ENCODE assay signal across 8 cellular contexts in the genomic region with DNA sequence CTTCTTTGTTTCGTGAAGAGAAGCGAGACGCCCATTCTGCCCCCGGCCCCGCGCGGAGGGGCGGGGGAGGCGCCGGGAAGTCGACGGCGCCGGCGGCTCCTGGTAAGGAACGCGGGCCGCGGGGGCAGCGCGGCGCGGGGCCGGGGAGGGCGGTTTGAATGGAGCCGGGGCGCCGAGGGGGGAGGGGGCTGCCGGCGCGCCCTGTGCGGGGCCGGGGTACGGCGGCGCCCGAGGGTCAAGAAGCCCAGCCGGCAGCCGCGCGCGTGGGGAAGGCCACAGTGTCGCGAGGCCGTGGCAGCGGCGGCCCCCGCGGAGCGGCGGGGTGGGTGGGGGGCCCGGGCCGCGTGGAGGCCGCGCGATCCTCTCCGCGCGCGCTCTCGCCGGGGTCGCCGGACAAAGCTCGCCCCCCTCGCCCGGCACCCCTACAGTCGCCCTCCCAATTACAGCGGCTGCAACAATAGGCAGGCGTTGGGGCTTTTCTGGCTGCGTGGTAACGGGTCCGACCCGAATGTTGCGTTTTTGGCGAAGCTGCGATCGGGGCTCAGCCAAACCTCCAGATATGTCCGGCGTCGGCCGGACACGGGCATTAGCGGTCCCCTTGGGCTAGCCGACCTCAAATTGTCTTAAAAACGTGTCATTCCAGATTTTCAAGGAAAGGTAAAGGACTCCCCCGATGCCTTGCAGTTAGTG. TPM values are rescaled to one million over a fixed set of nuclear protein-coding genes. Genes with fewer than 3 reads are reported as not detected.
DNase-seq lines count a peak whose midpoint lies in the region; ATAC-seq and TF ChIP-seq lines count a peak whose summit lies in the region.

No MANE protein-coding gene starts in this region.

- H3K27ac Mint-ChIP-seq in activated CD4-positive, alpha-beta memory T cell treated with anti-CD3 and anti-CD28 coated beads, Interleukin-2, amount 10 ng/mL, durations not matched to agents 7 days and 5 days: peak overlapping the region; percentile 82

- H3K27me3 ChIP-seq in DND-41 (ENCODE audit: insufficient read depth, low read length, poor library complexity) (no peaks in the 10 kb centered on the region), neural cell (ENCODE audit: insufficient read depth, low read depth, low read length) (no peaks in the 10 kb centered on the region)

- TF ChIP-seq CTCF in DND-41 (IDR thresholded peaks at IDR 0.05; ENCODE audit: borderline replicate concordance, extremely low read depth, low read length, poor library complexity, severe bottlenecking): no peak
- TF ChIP-seq CTCF in fibroblast of villous mesenchyme (IDR thresholded peaks at IDR 0.05; ENCODE audit: insufficient read depth, low read depth, low read length): no peak
- TF ChIP-seq CTCF in neural cell (IDR thresholded peaks at IDR 0.05; ENCODE audit: poor library complexity, severe bottlenecking): no peak

- CTCF ChIA-PET in activated CD4-positive, alpha-beta memory T cell treated with anti-CD3 and anti-CD28 coated beads, Interleukin-2, amount 10 ng/mL, durations not matched to agents 7 days and 5 days (lab: Charles Lee): interaction anchor here (1.3 to 1.4 kb wide), 3 partner anchors 20 to 74 kb away, joined by 4 to 7 read pairs (median 6); no protein-coding TSS in a partner anchor

- H3K9ac ChIP-seq in DND-41 (ENCODE audit: low read depth, low read length) (peak overlapping the region; percentile 98), neural cell (ENCODE audit: low read length) (peak overlapping the region; percentile 98)

- POLR2A ChIA-PET in activated CD4-positive, alpha-beta memory T cell treated with anti-CD3 and anti-CD28 coated beads, Interleukin-2, amount 10 ng/mL, durations not matched to agents 7 days and 5 days (lab: Charles Lee): interaction anchor here (1.0 to 2.6 kb wide), 6 partner anchors 9 to 194 kb away, joined by 3 to 12 read pairs (median 4); a partner anchor contains a TSS

- peaks cover 43% of the 10 kb centered on the region for H3K4me1 Mint-ChIP-seq in activated CD4-positive, alpha-beta memory T cell treated with anti-CD3 and anti-CD28 coated beads, Interleukin-2, amount 10 ng/mL, durations not matched to agents 7 days and 5 days

- peaks cover 36% of the 10 kb centered on the region for H4K20me1 ChIP-seq in DND-41 (ENCODE audit: insufficient read depth, low read length)
- H4K20me1 ChIP-seq in neural cell (ENCODE audit: insufficient read depth): peaks cover 9% of the 10 kb centered on the region

- H3K4me1 ChIP-seq in DND-41 (ENCODE audit: insufficient read depth, low read length): peaks cover 46% of the 10 kb centered on the region

- no peaks in the 10 kb centered on the region for H3K9me3 ChIP-seq in DND-41 (ENCODE audit: insufficient read depth, low read length, severe bottlenecking)
- H3K9me3 ChIP-seq in neural cell (ENCODE audit: low read length): no peaks in the 10 kb centered on the region

- H3K27ac ChIP-seq in DND-41 (ENCODE audit: low read length): peak overlapping the region; percentile 83
- H3K27ac ChIP-seq in neural cell (ENCODE audit: low read length): peak overlapping the region; percentile 97

- peaks cover 11% of the 10 kb centered on the region for H3K36me3 Mint-ChIP-seq in activated CD4-positive, alpha-beta memory T cell treated with anti-CD3 and anti-CD28 coated beads, Interleukin-2, amount 10 ng/mL, durations not matched to agents 7 days and 5 days (ENCODE audit: low read depth)

- no peaks in the 10 kb centered on the region for H3K27me3 Mint-ChIP-seq in activated CD4-positive, alpha-beta memory T cell treated with anti-CD3 and anti-CD28 coated beads, Interleukin-2, amount 10 ng/mL, durations not matched to agents 7 days and 5 days

- H2AFZ ChIP-seq in DND-41 (ENCODE audit: low read depth, low read length): peak overlapping the region; percentile 89
- peak overlapping the region; percentile 14 for H2AFZ ChIP-seq in neural cell (ENCODE audit: low read depth, low read length)

- H3K36me3 ChIP-seq in DND-41 (ENCODE audit: insufficient read depth, low read length): peaks cover 4% of the 10 kb centered on the region; the same call in 1 of the 2 replicates
- H3K36me3 ChIP-seq in neural cell (ENCODE audit: insufficient read depth, low read length): no peaks in the 10 kb centered on the region

- H3K79me2 ChIP-seq in DND-41 (ENCODE audit: insufficient read depth, low read length): peaks cover 62% of the 10 kb centered on the region
- H3K79me2 ChIP-seq in neural cell (replicated peaks; ENCODE audit: insufficient read depth, low read length): peaks cover 47% of the 10 kb centered on the region

- H3K9me3 Mint-ChIP-seq in activated CD4-positive, alpha-beta memory T cell treated with anti-CD3 and anti-CD28 coated beads, Interleukin-2, amount 10 ng/mL, durations not matched to agents 7 days and 5 days: no peaks in the 10 kb centered on the region

- ATAC-seq in DND-41 (ENCODE audit: insufficient read depth, low read depth): peak; percentile 44
- peak; percentile 30 for ATAC-seq in GM19467 (IDR thresholded peaks at IDR 0.05; ENCODE audit: unreplicated experiment)
- peak; percentile 12 for ATAC-seq in HG03558 (IDR thresholded peaks at IDR 0.05; ENCODE audit: extremely low read depth, unreplicated experiment)

- TF ChIP-seq EP300 in neural cell (conservative IDR thresholded peaks at IDR 0.05; ENCODE audit: poor library complexity, severe bottlenecking): no peak

- no peak for TF ChIP-seq RAD21 in neural cell (conservative IDR thresholded peaks at IDR 0.05)

- H3F3A ChIP-seq in neural cell (ENCODE audit: insufficient read depth, low read length, poor library complexity, severe bottlenecking): no peaks in the 10 kb centered on the region

- DNase-seq in DND-41 (no peak), fibroblast of villous mesenchyme (ENCODE audit: low read depth) (peak; percentile 36), COLO829 (ENCODE audit: low spot score) (no peak), cerebellar cortex (ENCODE audit: low spot score) (no peak)
- DNase-seq in activated CD4-positive, alpha-beta memory T cell treated with anti-CD3 and anti-CD28 coated beads, Interleukin-2, amount 10 ng/mL, durations not matched to agents 7 days and 5 days: no peak

- no peaks in the 10 kb centered on the region for H3K9me2 ChIP-seq in neural cell (ENCODE audit: insufficient read depth, low read length)

- H3K4me3 Mint-ChIP-seq in activated CD4-positive, alpha-beta memory T cell treated with anti-CD3 and anti-CD28 coated beads, Interleukin-2, amount 10 ng/mL, durations not matched to agents 7 days and 5 days: peak overlapping the region; percentile 87

- H3K4me2 ChIP-seq in DND-41 (ENCODE audit: insufficient read depth, low read length) (peak overlapping the region; percentile 90), neural cell (ENCODE audit: low read length) (peak overlapping the region; percentile 80)

- peak overlapping the region; percentile 85 to 94 for H3K4me3 ChIP-seq in DND-41 (ENCODE audit: low read depth in 1 of 2, low read length in 2 of 2)
- peak overlapping the region; percentile 96 for H3K4me3 ChIP-seq in fibroblast of villous mesenchyme (ENCODE audit: low read depth, low read length)
- peak overlapping the region; percentile 99 for H3K4me3 ChIP-seq in neural cell (ENCODE audit: low read length)

TF ChIP-seq in neural cell, 6 proteins besides CTCF, POLR2A, EP300 and RAD21:
- TF ChIP-seq SMC3 (conservative IDR thresholded peaks at IDR 0.05; ENCODE audit: poor library complexity): peak; percentile 4
- peak; percentile 42 for TF ChIP-seq MXI1 (conservative IDR thresholded peaks at IDR 0.05; ENCODE audit: poor library complexity, severe bottlenecking)
- no peak for TF ChIP-seq TAF1 (IDR thresholded peaks at IDR 0.05; ENCODE audit: low read depth)
TF ChIP-seq in neural cell: peak in this region for 2.

RNA-seq across cellular contexts. Expression of a gene that starts 0.4 kb away (rescaled TPM):
- 10 to 100 TPM; 89.8 to 97.6 TPM for total RNA-seq in activated CD4-positive, alpha-beta memory T cell treated with anti-CD3 and anti-CD28 coated beads, Interleukin-2, amount 10 ng/mL, durations not matched to agents 7 days and 5 days
- total RNA-seq in fibroblast of villous mesenchyme: 92.1 and 96.7 TPM in 2 replicates
- polyA plus RNA-seq in neural cell: 97.3 and 116 TPM in 2 replicates
- polyA minus RNA-seq in neural cell: 238 and 245 TPM in 2 replicates

RNA-seq across cellular contexts. Expression of a gene that starts 32.6 kb away (rescaled TPM):
- 10 to 100 TPM; 24.3 to 25.7 TPM for total RNA-seq in activated CD4-positive, alpha-beta memory T cell treated with anti-CD3 and anti-CD28 coated beads, Interleukin-2, amount 10 ng/mL, durations not matched to agents 7 days and 5 days
- 38.7 and 41.0 TPM in 2 replicates for total RNA-seq in fibroblast of villous mesenchyme
- 39.4 and 52.1 TPM in 2 replicates for polyA plus RNA-seq in neural cell
- 57.6 and 69.1 TPM in 2 replicates for polyA minus RNA-seq in neural cell

RNA-seq across cellular contexts. Expression of a gene that starts 32.8 kb away (rescaled TPM):
- 10 to 100 TPM; 23.8 to 26.0 TPM for total RNA-seq in activated CD4-positive, alpha-beta memory T cell treated with anti-CD3 and anti-CD28 coated beads, Interleukin-2, amount 10 ng/mL, durations not matched to agents 7 days and 5 days
- 112 and 128 TPM in 2 replicates for total RNA-seq in fibroblast of villous mesenchyme
- 101 and 109 TPM in 2 replicates for polyA plus RNA-seq in neural cell
- 39.2 and 48.0 TPM in 2 replicates for polyA minus RNA-seq in neural cell
